ENCODE assay signal across 11 cellular contexts in the genomic region with DNA sequence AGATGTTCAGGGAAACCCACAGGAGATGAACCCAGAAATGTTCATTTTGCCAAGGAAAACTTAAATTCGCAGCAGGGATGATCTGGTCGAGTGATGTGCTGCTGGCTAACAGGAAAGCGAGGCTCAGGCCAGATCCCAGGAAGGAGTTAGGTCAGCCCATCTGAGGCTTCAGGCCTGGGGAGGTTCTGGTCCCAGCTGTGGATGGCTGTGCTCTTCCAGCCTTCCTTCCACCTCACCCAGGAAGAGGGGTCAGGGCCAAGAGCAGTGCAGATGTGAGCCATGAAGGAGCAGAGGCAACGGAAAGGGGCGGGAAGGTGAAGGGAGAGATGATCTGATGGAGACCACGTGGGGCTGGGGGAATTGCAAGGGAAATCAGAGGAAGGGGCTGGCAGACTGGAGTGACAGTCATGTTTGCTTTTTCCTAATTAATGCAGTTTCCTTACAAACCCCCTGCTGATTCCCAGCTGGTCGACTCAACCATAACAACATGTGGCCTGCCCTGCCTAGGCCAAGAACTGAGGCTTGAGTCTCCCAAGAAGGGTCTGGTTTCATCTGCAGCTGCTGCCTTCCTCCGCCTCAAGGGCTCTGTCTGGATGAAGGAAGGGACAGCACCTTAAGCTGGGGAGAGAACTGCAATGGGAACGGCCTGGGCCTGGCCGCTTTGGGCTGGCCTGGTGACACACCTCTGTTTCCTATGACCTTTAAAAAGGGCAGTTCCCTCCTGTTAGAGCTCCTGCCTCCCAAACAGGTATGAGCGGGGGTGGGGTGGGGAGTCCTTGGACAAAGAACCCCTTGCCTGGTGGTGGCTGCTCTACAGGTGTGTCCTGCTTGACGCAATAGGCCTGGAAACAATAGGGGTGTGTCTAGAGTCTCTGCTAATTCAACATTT. TPM values are rescaled to one million over a fixed set of nuclear protein-coding genes. Genes with fewer than 3 reads are reported as not detected.
DNase-seq lines count a peak whose midpoint lies in the region; ATAC-seq, FAIRE-seq and TF ChIP-seq lines count a peak whose summit lies in the region.
"Had no signal": no experiment of that assay in that cellular context is flagged by ENCODE, and none has a peak within 500 bp of the region (broad histone marks: within the 10 kb centered on the region; RNA-seq: fewer than 3 reads in every experiment).

No MANE protein-coding gene starts in this region.

- H3F3A ChIP-seq in PC-3 (ENCODE audit: low read length, unreplicated experiment), result no peaks in the 10 kb centered on the region

- H3K4me1 ChIP-seq in H1 (replicated peaks in 1 of 4; ENCODE audit: control insufficient read depth in 3 of 4, insufficient read depth in 4 of 4, low read length in 3 of 4) (peaks cover 10 to 26% (median 20%) of the 10 kb centered on the region in 4 experiments; a peak in 6 of 7 replicates), PC-3 (ENCODE audit: insufficient read depth, low read length) (peaks cover 17% of the 10 kb centered on the region)

- no peak overlapping the region for H2BK15ac ChIP-seq in H1 (ENCODE audit: low read length)

- 67% methylated on average over 12 of the region's 12 CpGs; no CpG with 5 or more reads in 1 of the 2 experiments for WGBS in H1 (ENCODE audit: extremely low coverage in 1 of 2, insufficient coverage in 1 of 2, insufficient read length in 1 of 2, insufficient replicate concordance in 2 of 2, low coverage in 1 of 2, low lambda C conversion rate in 2 of 2, missing lambda C conversion rate in 1 of 2), 2 experiments

- peak overlapping the region; percentile 49 for H2AFZ ChIP-seq in H1 (ENCODE audit: low read length)
- no peak overlapping the region for H2AFZ ChIP-seq in PC-3 (ENCODE audit: low read length)

- POLR2A ChIA-PET in H1 (lab: Charles Lee; ENCODE audit: partially characterized antibody), result interaction anchor here (0.7 to 4.3 kb wide), 12 partner anchors 9 to 408 kb away, joined by 3 to 31 read pairs (median 4); a partner anchor contains a TSS
- POLR2A ChIA-PET in PC-3 (lab: Charles Lee; ENCODE audit: unreplicated experiment), result no interaction called here

- no peak for TF ChIP-seq RAD21 in H1 (IDR thresholded peaks at IDR 0.05 in 1 of 2, conservative IDR thresholded peaks at IDR 0.05 in 1 of 2; ENCODE audit: low read depth in 2 of 2, low read length in 2 of 2)

- H3K27me3 Mint-ChIP-seq in nephron (ENCODE audit: low read depth), result no peaks in the 10 kb centered on the region

- H2BK5ac ChIP-seq in H1 (ENCODE audit: low read depth, low read length), result peak overlapping the region; percentile 45; the same call in 1 of the 2 replicates

- H3K9me3 ChIP-seq in H1 (ENCODE audit: insufficient read depth in 2 of 2, low read depth in 1 of 2, low read length in 1 of 2) (no peaks in the 10 kb centered on the region), PC-3 (ENCODE audit: low read length) (no peaks in the 10 kb centered on the region)

- CTCF ChIA-PET in H1 (lab: Charles Lee; ENCODE audit: partially characterized antibody) (interaction anchor here (0.6 to 2.1 kb wide), 5 partner anchors 26 to 122 kb away, joined by 3 to 9 read pairs (median 4); no protein-coding TSS in a partner anchor), PC-3 (lab: Charles Lee) (no interaction called here)

- H3K4me1 Mint-ChIP-seq in nephron, result peaks cover 52% of the 10 kb centered on the region

- H4K8ac ChIP-seq in H1 (ENCODE audit: extremely low read depth, insufficient read depth, low read length), result peak overlapping the region; percentile 69; the same call in 1 of the 2 replicates

- H3K4me3 ChIP-seq in H1 (ENCODE audit: extremely low read depth in 1 of 4, insufficient read depth in 2 of 4, low read depth in 3 of 4, low read length in 4 of 4) (no peak overlapping the region), PC-3 (ENCODE audit: low read length) (no peak overlapping the region)

- H2BK12ac ChIP-seq in H1 (ENCODE audit: low read depth, low read length), result peak overlapping the region; percentile 96

- H3K36me3 ChIP-seq in H1 (ENCODE audit: control insufficient read depth in 2 of 4, insufficient read depth in 4 of 4, low read length in 3 of 4) (no peaks in the 10 kb centered on the region), PC-3 (ENCODE audit: low read depth, low read length) (no peaks in the 10 kb centered on the region)

- TF ChIP-seq CTCF in H1 (IDR thresholded peaks at IDR 0.05; ENCODE audit: control extremely low read depth in 1 of 3, insufficient read depth in 1 of 3, low read depth in 1 of 3, low read length in 3 of 3), result no peak
- TF ChIP-seq CTCF in nephron (IDR thresholded peaks at IDR 0.05; ENCODE audit: unreplicated experiment in 3 of 3), result no peak
- TF ChIP-seq CTCF in PC-3 (conservative IDR thresholded peaks at IDR 0.05; ENCODE audit: low read depth, low read length), result no peak

- H3K9ac ChIP-seq in H1 (replicated peaks in 1 of 4; ENCODE audit: extremely low read depth in 1 of 4, low read depth in 3 of 4, low read length in 3 of 4) (peak overlapping the region in 1 of 4 experiments; percentile 39; a peak in 1 of 7 replicates), PC-3 (ENCODE audit: low read length) (no peak overlapping the region)

- H3K23me2 ChIP-seq in H1 (ENCODE audit: low read depth, low read length), result no peaks in the 10 kb centered on the region

- H2BK20ac ChIP-seq in H1 (ENCODE audit: low read length), result 0 out of 2 replicates have a peak overlapping the region, but pooled peaks have one; percentile 88

- H2BK120ac ChIP-seq in H1 (replicated peaks; ENCODE audit: low read depth, low read length), result no peak overlapping the region

- peak overlapping the region in 1 of 3 experiments; percentile 44 for H3K4me3 Mint-ChIP-seq in nephron

- H4K20me1 ChIP-seq in H1 (replicated peaks in 1 of 2; ENCODE audit: control insufficient read depth in 1 of 2, insufficient read depth in 2 of 2, low read length in 2 of 2) (no peaks in the 10 kb centered on the region), PC-3 (ENCODE audit: low read length) (no peaks in the 10 kb centered on the region)

- H3K14ac ChIP-seq in H1 (ENCODE audit: insufficient read length), result no peak overlapping the region

- H3K9me3 Mint-ChIP-seq in nephron, result no peaks in the 10 kb centered on the region
- H3K9me3 Mint-ChIP-seq: stimulated activated naive B cell treated with anti-CD40 and anti-IgM and Interleukin-4, amounts not matched to agents 10 μg/mL and 1 μg/mL and 100 μg/mL, for 72 hours had no signal

- no TSS peak for BruUV-seq in PC-3 (replicated peaks; lab: Mats Ljungman, UMichigan)

- H2AK5ac ChIP-seq in H1 (ENCODE audit: low read depth, low read length), result no peak overlapping the region

- peak; percentile 90 for DNase-seq in DMS153 (lab: John Stamatoyannopoulos, UW)
- peak; percentile 9 for DNase-seq in NCI-H187 treated with DMSO at 0.1 percent for 48 hours (lab: John Stamatoyannopoulos, UW)
- DNase-seq in H1 (ENCODE audit: low read depth in 1 of 2, low spot score in 2 of 2), result peak in 1 of 2 experiments; percentile 63
- no peak for DNase-seq in germinal center (ENCODE audit: low spot score)
- no peak for DNase-seq in PC-3
- no peak for DNase-seq in activated CD4-positive, CD25-positive, alpha-beta regulatory T cell treated with anti-CD3 and anti-CD28 coated beads, Interleukin-2, amount 50 U/mL, for 72 hours
- DNase-seq: C1 segment of cervical spinal cord; NK-92 treated with Interleukin-12 subunit alpha and Interleukin-12 subunit beta, amount 100 ng/mL, for 24 hours; stimulated activated naive B cell treated with anti-CD40 and anti-IgM and Interleukin-4, amounts not matched to agents 10 μg/mL and 1 μg/mL and 100 μg/mL, for 72 hours had no signal

- H4K5ac ChIP-seq in H1 (ENCODE audit: insufficient read length, low read depth, low read length), result peak overlapping the region; percentile 2

- H3K36me3 Mint-ChIP-seq in nephron (ENCODE audit: low read depth), result no peaks in the 10 kb centered on the region
- H3K36me3 Mint-ChIP-seq: stimulated activated naive B cell treated with anti-CD40 and anti-IgM and Interleukin-4, amounts not matched to agents 10 μg/mL and 1 μg/mL and 100 μg/mL, for 72 hours had no signal

- H3K4me2 ChIP-seq in H1 (ENCODE audit: insufficient read depth in 1 of 2, low read depth in 2 of 2, low read length in 2 of 2) (peak overlapping the region; percentile 29 to 53; a peak in 3 of 4 replicates), PC-3 (ENCODE audit: low read length) (no peak overlapping the region)

- H3K56ac ChIP-seq in H1 (replicated peaks; ENCODE audit: insufficient read length, low read depth, low read length), result no peak overlapping the region

- no peak overlapping the region for H3K23ac ChIP-seq in H1 (ENCODE audit: insufficient read length)

- H3K9me2 ChIP-seq in PC-3 (replicated peaks; ENCODE audit: low read length), result no peaks in the 10 kb centered on the region

- peak overlapping the region; percentile 86; the same call in 1 of the 2 replicates for H3K18ac ChIP-seq in H1 (ENCODE audit: extremely low read depth, low read length)

- ATAC-seq in GM18520 (IDR thresholded peaks at IDR 0.05; ENCODE audit: unreplicated experiment) (no peak), PC-3 (no peak)
- ATAC-seq: stimulated activated naive B cell treated with anti-CD40 and anti-IgM and Interleukin-4, amounts not matched to agents 10 μg/mL and 1 μg/mL and 100 μg/mL, for 72 hours had no signal

- intact Hi-C loops in PC-3 (cut with micrococcal nuclease), result no loop called here

- H3K4ac ChIP-seq in H1 (replicated peaks; ENCODE audit: insufficient read length, low read depth, low read length), result peak overlapping the region; percentile 58

- H4K91ac ChIP-seq in H1 (replicated peaks; ENCODE audit: insufficient read length, low read length), result peak overlapping the region; percentile 62

- H3K27ac ChIP-seq in H1 (ENCODE audit: low read depth, low read length) (peak overlapping the region; percentile 60; the same call in 1 of the 2 replicates), PC-3 (ENCODE audit: low read length) (no peak overlapping the region)

- no peak for TF ChIP-seq POLR2A in H1 (IDR thresholded peaks at IDR 0.05; ENCODE audit: control extremely low read depth in 1 of 2, low read depth in 2 of 2, low read length in 2 of 2)

- peak; percentile 7 for FAIRE-seq in H1 (lab: Jason Lieb, UNC)

- H3K79me2 ChIP-seq in H1 (ENCODE audit: control insufficient read depth in 1 of 2, insufficient read depth in 2 of 2, low read length in 2 of 2) (no peaks in the 10 kb centered on the region), PC-3 (ENCODE audit: low read length) (no peaks in the 10 kb centered on the region)

- peak overlapping the region; percentile 70 to 83 (median 74) for H3K27ac Mint-ChIP-seq in nephron
- H3K27ac Mint-ChIP-seq: stimulated activated naive B cell treated with anti-CD40 and anti-IgM and Interleukin-4, amounts not matched to agents 10 μg/mL and 1 μg/mL and 100 μg/mL, for 72 hours had no signal

- TF ChIP-seq EP300 in H1 (IDR thresholded peaks at IDR 0.05; ENCODE audit: borderline replicate concordance in 1 of 2, low read depth in 2 of 2, low read length in 2 of 2), result peak in 1 of 2 experiments; percentile 24; a peak in 1 of 3 replicates

- H3K27me3 ChIP-seq in H1 (replicated peaks in 1 of 4; ENCODE audit: control insufficient read depth in 3 of 4, extremely low read depth in 1 of 4, insufficient read depth in 3 of 4, low read length in 3 of 4) (no peaks in the 10 kb centered on the region), PC-3 (ENCODE audit: low read length) (no peaks in the 10 kb centered on the region)

- H3K79me1 ChIP-seq in H1 (ENCODE audit: low read depth, low read length), result no peaks in the 10 kb centered on the region

RNA-seq across cellular contexts. Expression of a gene that starts 7.7 kb away (rescaled TPM):
- 48.3 and 52.1 TPM in 2 replicates for total RNA-seq in H1 (2021; fragmentation: NEBNext Ultra II Directional; extraction: Animal tissue kit (Norgen Biotek cat#: 25700))
- 121 and 129 TPM in 2 replicates for polyA plus RNA-seq in H1 (2011; rRNA removed)
- polyA plus RNA-seq in H1 (2011; cell fraction: cytosol; rRNA removed), result 115 TPM
- 95.2 TPM for polyA plus RNA-seq in H1 (2011; cell fraction: nucleus; rRNA removed)
- polyA plus RNA-seq in H1 (2012, experiment 1 of 2), result 70.4 to 84.7 TPM (median 74.9 TPM) in 4 replicates
- 103 TPM for polyA plus RNA-seq in H1 (2012, experiment 2 of 2)
- 61.3 TPM for polyA plus RNA-seq in H1 (2013, experiment 1 of 2)
- 58.7 TPM for polyA plus RNA-seq in H1 (2013, experiment 2 of 2)
- polyA minus RNA-seq in H1 (2011; rRNA and poly(A)+ RNA removed), result 95.6 and 97.8 TPM in 2 replicates
- polyA minus RNA-seq in H1 (2011; cell fraction: cytosol; rRNA and poly(A)+ RNA removed), result 36.3 TPM
- 63.1 TPM for polyA minus RNA-seq in H1 (2011; cell fraction: nucleus; rRNA and poly(A)+ RNA removed)
- 91.5 and 105 TPM in 2 replicates for total RNA-seq in PC-3 (2014; rRNA removed)

RNA-seq across cellular contexts. Expression of a gene that starts 50.5 kb away (rescaled TPM):
- total RNA-seq in H1 (2021; fragmentation: NEBNext Ultra II Directional; extraction: Animal tissue kit (Norgen Biotek cat#: 25700)), result 0.15 TPM in 1 of 2 replicates, not detected in the other
- 0.23 and 0.25 TPM in 2 replicates for polyA plus RNA-seq in H1 (2011; rRNA removed)
- polyA plus RNA-seq in H1 (2011; cell fraction: cytosol; rRNA removed), result 0.23 TPM
- 0.36 TPM for polyA plus RNA-seq in H1 (2011; cell fraction: nucleus; rRNA removed)
- 0.73 to 0.93 TPM (median 0.80 TPM) in 4 replicates for polyA plus RNA-seq in H1 (2012, experiment 1 of 2)
- 1.00 TPM for polyA plus RNA-seq in H1 (2012, experiment 2 of 2)
- 0.22 TPM for polyA plus RNA-seq in H1 (2013, experiment 1 of 2)
- polyA plus RNA-seq in H1 (2013, experiment 2 of 2), result 0.15 TPM
- 0.06 and 0.22 TPM in 2 replicates for polyA minus RNA-seq in H1 (2011; rRNA and poly(A)+ RNA removed)
- not detected for polyA minus RNA-seq in H1 (2011; cell fraction: cytosol; rRNA and poly(A)+ RNA removed)
- 0.30 TPM for polyA minus RNA-seq in H1 (2011; cell fraction: nucleus; rRNA and poly(A)+ RNA removed)
- total RNA-seq in PC-3 (2014; rRNA removed), result not detected in 2 replicates

RNA-seq across cellular contexts. Expression of a gene that starts 59.7 kb away (rescaled TPM):
- 34.1 and 35.5 TPM in 2 replicates for total RNA-seq in H1 (2021; fragmentation: NEBNext Ultra II Directional; extraction: Animal tissue kit (Norgen Biotek cat#: 25700))
- 65.3 and 70.0 TPM in 2 replicates for polyA plus RNA-seq in H1 (2011; rRNA removed)
- polyA plus RNA-seq in H1 (2011; cell fraction: cytosol; rRNA removed), result 57.7 TPM
- 40.1 TPM for polyA plus RNA-seq in H1 (2011; cell fraction: nucleus; rRNA removed)
- polyA plus RNA-seq in H1 (2012, experiment 1 of 2), result 32.2 to 40.8 TPM (median 36.1 TPM) in 4 replicates
- 42.6 TPM for polyA plus RNA-seq in H1 (2012, experiment 2 of 2)
- polyA plus RNA-seq in H1 (2013, experiment 1 of 2), result 29.3 TPM
- polyA plus RNA-seq in H1 (2013, experiment 2 of 2), result 27.1 TPM
- 59.5 and 62.2 TPM in 2 replicates for polyA minus RNA-seq in H1 (2011; rRNA and poly(A)+ RNA removed)
- polyA minus RNA-seq in H1 (2011; cell fraction: cytosol; rRNA and poly(A)+ RNA removed), result 16.1 TPM
- polyA minus RNA-seq in H1 (2011; cell fraction: nucleus; rRNA and poly(A)+ RNA removed), result 23.2 TPM
- 25.1 and 40.9 TPM in 2 replicates for total RNA-seq in PC-3 (2014; rRNA removed)

Comparison
In these comparisons a context has a peak if more than half of its experiments do, and no peak if none do; other contexts are left out.
1. DNase-seq: peak in DMS153 (single experiment) and NCI-H187 treated with DMSO at 0.1 percent for 48 hours (single experiment); none in germinal center (single experiment), PC-3 (single experiment) and activated CD4-positive, CD25-positive, alpha-beta regulatory T cell treated with anti-CD3 and anti-CD28 coated beads, Interleukin-2, amount 50 U/mL, for 72 hours (single experiment).